Comparison of ENCODE assay signal across 8 cellular contexts in genomic region chr1:93847811-93848288, GRCh38. TPM values are rescaled to one million over a fixed set of nuclear protein-coding genes. Genes with fewer than 3 reads are reported as not detected.
DNase-seq lines count a peak whose midpoint lies in the region; ATAC-seq and TF ChIP-seq lines count a peak whose summit lies in the region.

No MANE protein-coding gene starts in this region.

- POLR2A ChIA-PET in CD8-positive, alpha-beta memory T cell (lab: Charles Lee) = interaction anchor here (0.7 to 1.2 kb wide), 3 partner anchors 31 to 667 kb away, joined by 3 to 5 read pairs (median 3); partner anchors contain the start of gene DNTTIP2
- POLR2A ChIA-PET in OCI-LY7 (lab: Charles Lee) = no interaction called here
- POLR2A ChIA-PET in naive thymus-derived CD8-positive, alpha-beta T cell (lab: Charles Lee) = interaction anchor here (0.6 to 3.7 kb wide), 6 partner anchors 30 to 888 kb away, joined by 3 to 48 read pairs (median 6); partner anchors contain the start of genes ABCD3, DIPK1A, DNTTIP2 and GCLM

- peaks cover 1 to 10% of the 10 kb centered on the region in 2 donors for H3K27me3 Mint-ChIP-seq in CD8-positive, alpha-beta memory T cell
- H3K27me3 Mint-ChIP-seq in activated T-cell treated with anti-CD3 and anti-CD28 coated beads, Interleukin-2, amount 50 U/mL, for 72 hours (ENCODE audit: low read depth) = no peaks in the 10 kb centered on the region
- H3K27me3 Mint-ChIP-seq in naive thymus-derived CD8-positive, alpha-beta T cell = peaks cover 0 to 6% (median 0%) of the 10 kb centered on the region in 5 donors

- peak overlapping the region; percentile 51 for H3K4me3 ChIP-seq in CD8-positive, alpha-beta memory T cell (ENCODE audit: low read length)
- H3K4me3 ChIP-seq in OCI-LY7 (ENCODE audit: low read depth, low read length, poor library complexity, severe bottlenecking) = peak overlapping the region; percentile 75

- H3K27ac ChIP-seq in CD8-positive, alpha-beta memory T cell (ENCODE audit: low read depth, low read length) = peak overlapping the region; percentile 85
- peak overlapping the region; percentile 84 for H3K27ac ChIP-seq in OCI-LY7 (ENCODE audit: low read depth, low read length, poor library complexity, severe bottlenecking)

- peak overlapping the region; percentile 93 to 100 (median 98) for H3K27ac Mint-ChIP-seq in CD8-positive, alpha-beta memory T cell
- H3K27ac Mint-ChIP-seq in activated T-cell treated with anti-CD3 and anti-CD28 coated beads, Interleukin-2, amount 50 U/mL, for 72 hours = peak overlapping the region; percentile 100
- H3K27ac Mint-ChIP-seq in naive thymus-derived CD8-positive, alpha-beta T cell = peak overlapping the region; percentile 94 to 100 (median 96)

- H3K4me2 ChIP-seq in OCI-LY7 (ENCODE audit: low read length) = peak overlapping the region; percentile 84

- no peaks in the 10 kb centered on the region for H3K27me3 ChIP-seq in CD8-positive, alpha-beta memory T cell (ENCODE audit: insufficient read depth, low read length, poor library complexity, severe bottlenecking)

- no peaks in the 10 kb centered on the region for H3K36me3 ChIP-seq in CD8-positive, alpha-beta memory T cell (ENCODE audit: insufficient read depth, low read length)
- no peaks in the 10 kb centered on the region for H3K36me3 ChIP-seq in OCI-LY7 (ENCODE audit: insufficient read depth, low read length)

- H3K4me3 Mint-ChIP-seq in CD8-positive, alpha-beta memory T cell = peak overlapping the region; percentile 89 to 100 (median 96)
- H3K4me3 Mint-ChIP-seq in activated T-cell treated with anti-CD3 and anti-CD28 coated beads, Interleukin-2, amount 50 U/mL, for 72 hours = peak overlapping the region; percentile 99 to 100
- peak overlapping the region; percentile 89 to 99 (median 96) for H3K4me3 Mint-ChIP-seq in naive thymus-derived CD8-positive, alpha-beta T cell

- BruUV-seq in OCI-LY7 (replicated peaks; lab: Mats Ljungman, UMichigan) = no TSS peak

- intact Hi-C loops in OCI-LY7 (cut with micrococcal nuclease; ENCODE audit: unreplicated experiment) = loop anchor here (1.0 to 5.0 kb wide), 7 partner anchors 31 to 769 kb away; partner anchors contain the start of genes BCAR3, DNTTIP2, GCLM and MTF2

- H3K36me3 Mint-ChIP-seq in CD8-positive, alpha-beta memory T cell = peaks cover 0 to 17% (median 0%) of the 10 kb centered on the region in 3 donors
- H3K36me3 Mint-ChIP-seq in activated T-cell treated with anti-CD3 and anti-CD28 coated beads, Interleukin-2, amount 50 U/mL, for 72 hours (ENCODE audit: insufficient read depth in 2 of 2) = peaks cover 2 to 3% of the 10 kb centered on the region in 2 donors
- H3K36me3 Mint-ChIP-seq in naive thymus-derived CD8-positive, alpha-beta T cell = peaks cover 0 to 2% (median 1%) of the 10 kb centered on the region in 3 donors

- H4K20me1 ChIP-seq in OCI-LY7 (ENCODE audit: insufficient read depth, low read length) = no peaks in the 10 kb centered on the region

- H3K9me2 ChIP-seq in OCI-LY7 (ENCODE audit: insufficient read depth, low read length) = no peaks in the 10 kb centered on the region

- TF ChIP-seq CTCF in OCI-LY7 (conservative IDR thresholded peaks at IDR 0.05; ENCODE audit: low read length) = no peak

- H3K9me3 ChIP-seq in CD8-positive, alpha-beta memory T cell (ENCODE audit: low read length) = no peaks in the 10 kb centered on the region
- H3K9me3 ChIP-seq in OCI-LY7 (ENCODE audit: low read length) = no peaks in the 10 kb centered on the region

- peaks cover 0 to 4% (median 3%) of the 10 kb centered on the region in 5 donors for H3K9me3 Mint-ChIP-seq in CD8-positive, alpha-beta memory T cell
- H3K9me3 Mint-ChIP-seq in activated T-cell treated with anti-CD3 and anti-CD28 coated beads, Interleukin-2, amount 50 U/mL, for 72 hours = no peaks in the 10 kb centered on the region
- peaks cover 0 to 8% (median 0%) of the 10 kb centered on the region in 9 donors for H3K9me3 Mint-ChIP-seq in naive thymus-derived CD8-positive, alpha-beta T cell

- peak; percentile 27 for ATAC-seq in GM19467 (IDR thresholded peaks at IDR 0.05; ENCODE audit: unreplicated experiment)
- ATAC-seq in activated T-cell treated with anti-CD3 and anti-CD28 coated beads, Interleukin-2, amount 50 U/mL, for 72 hours (replicated peaks in 1 of 2) = peak; percentile 25 to 30
- ATAC-seq in naive thymus-derived CD8-positive, alpha-beta T cell = peak; percentile 42 to 45

- H3K79me2 ChIP-seq in OCI-LY7 (ENCODE audit: insufficient read depth, low read depth, low read length) = no peaks in the 10 kb centered on the region

- peak; percentile 59 to 84 (median 72) for DNase-seq in CD8-positive, alpha-beta memory T cell
- DNase-seq in HPDE6-E6E7 (ENCODE audit: extremely low spot score) = peak; percentile 52
- peak; percentile 68 for DNase-seq in OCI-LY7 (ENCODE audit: low spot score)
- peak; percentile 62 to 73 for DNase-seq in activated T-cell treated with anti-CD3 and anti-CD28 coated beads, Interleukin-2, amount 50 U/mL, for 72 hours
- DNase-seq in fibroblast of gingiva (ENCODE audit: low read depth) = peak; percentile 64
- peak in 9 of 10 donors; percentile 52 to 82 (median 64) for DNase-seq in naive thymus-derived CD8-positive, alpha-beta T cell
- DNase-seq in stimulated activated naive CD4-positive, alpha-beta T cell (lab: John Stamatoyannopoulos, UW) = peak; percentile 42 to 84 (median 70)

- peaks cover 18% of the 10 kb centered on the region for H3K4me1 ChIP-seq in CD8-positive, alpha-beta memory T cell (ENCODE audit: insufficient read depth, low read length)
- peaks cover 29% of the 10 kb centered on the region for H3K4me1 ChIP-seq in OCI-LY7 (ENCODE audit: insufficient read depth, low read length, poor library complexity, severe bottlenecking)

- peaks cover 30 to 42% (median 34%) of the 10 kb centered on the region in 3 donors for H3K4me1 Mint-ChIP-seq in CD8-positive, alpha-beta memory T cell
- peaks cover 29% of the 10 kb centered on the region for H3K4me1 Mint-ChIP-seq in activated T-cell treated with anti-CD3 and anti-CD28 coated beads, Interleukin-2, amount 50 U/mL, for 72 hours (ENCODE audit: low read depth)
- peaks cover 15 to 42% (median 35%) of the 10 kb centered on the region in 4 donors for H3K4me1 Mint-ChIP-seq in naive thymus-derived CD8-positive, alpha-beta T cell

- peak overlapping the region; percentile 96 for H2AFZ ChIP-seq in OCI-LY7 (ENCODE audit: low read length)

- CTCF ChIA-PET in CD8-positive, alpha-beta memory T cell (lab: Charles Lee) = interaction anchor here (0.6 to 3.2 kb wide), 5 partner anchors 49 to 543 kb away, joined by 3 to 10 read pairs (median 5); partner anchors contain the start of gene GCLM
- CTCF ChIA-PET in OCI-LY7 (lab: Charles Lee; ENCODE audit: unreplicated experiment) = no interaction called here

RNA-seq across cellular contexts. Expression of gene DNTTIP2, which starts 31.2 kb away (rescaled TPM):
- 100 to 1,000 TPM; 100 to 109 TPM for total RNA-seq in CD8-positive, alpha-beta memory T cell
- polyA plus RNA-seq in CD8-positive, alpha-beta memory T cell = 87.5 TPM
- total RNA-seq in OCI-LY7 (2014; rRNA removed; shearing (Covaris generic)) = 39.7 and 47.4 TPM in 2 replicates
- 55.4 and 67.6 TPM in 2 replicates for total RNA-seq in OCI-LY7 (2022)
- 10 to 100 TPM; 75.7 to 85.0 TPM for total RNA-seq in activated T-cell treated with anti-CD3 and anti-CD28 coated beads, Interleukin-2, amount 50 U/mL, for 72 hours
- total RNA-seq in naive thymus-derived CD8-positive, alpha-beta T cell = 10 to 100 TPM; 74.2 to 87.6 TPM
- 10 to 100 TPM; 68.8 to 72.9 (median 70.9) TPM for polyA plus RNA-seq in naive thymus-derived CD8-positive, alpha-beta T cell

Comparison
In these comparisons a context has a peak if more than half of its experiments do, and no peak if none do; other contexts are left out.
1. Peak in every context shown above with its lines: DNase-seq, ATAC-seq, H3K4me3 ChIP-seq and H3K27ac ChIP-seq.